Comparison of ENCODE assay signal across 30 cellular contexts in the genomic region with DNA sequence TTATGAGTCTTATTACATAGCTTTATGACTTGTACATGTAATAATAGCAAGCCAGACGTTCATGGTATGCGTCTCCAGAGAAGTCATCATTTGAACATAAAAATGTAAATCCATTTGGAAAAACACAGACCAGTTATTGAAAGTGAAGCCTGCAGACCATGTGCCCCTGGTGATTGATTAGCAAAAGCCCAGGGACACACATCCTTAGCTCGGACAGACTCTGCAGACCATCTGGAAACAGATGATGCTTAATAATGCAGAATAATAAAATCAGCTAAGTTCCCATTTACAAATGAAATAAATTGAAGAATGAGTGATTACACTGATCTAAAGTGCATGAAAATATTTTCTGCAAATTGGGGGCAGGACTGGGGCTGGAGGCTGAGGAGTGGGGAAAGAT.
"Had no signal": no experiment of that assay in that cellular context is flagged by ENCODE, and none has a peak within 500 bp of the region (broad histone marks: within the 10 kb centered on the region; RNA-seq: fewer than 3 reads in every experiment).

No MANE protein-coding gene starts in this region.

- H3K27ac ChIP-seq: left lung, lower lobe of right lung, pancreas, prostate gland, skin epidermis, stomach, testis, thyroid gland, transverse colon, upper lobe of left lung, vagina had no signal

- H3K9me3 ChIP-seq: left lung, lower lobe of right lung, pancreas, prostate gland, stomach, testis, thyroid gland, transverse colon, upper lobe of left lung, vagina had no signal

- H3K4me1 ChIP-seq: left lung, lower lobe of right lung, pancreas, prostate gland, stomach, testis, thyroid gland, transverse colon, upper lobe of left lung, vagina had no signal

- DNase-seq: hypothalamus; immature natural killer cell; kidney; left colon; left lung; lower lobe of right lung; mammary epithelial cell; mesendoderm; naive thymus-derived CD4-positive, alpha-beta T cell; nucleus accumbens; pancreas; posterior cingulate gyrus; retina; right cardiac atrium; stimulated activated CD4-positive, alpha-beta T cell treated with anti-CD3 and anti-CD28 coated beads, Interleukin-12 subunit alpha, Interleukin-12 subunit beta, amount 100 ng/mL, for 4 hours; stimulated activated CD4-positive, alpha-beta T cell treated with anti-CD3 and anti-CD28 coated beads, Interleukin-15, amount 100 ng/mL, for 24 hours; stimulated activated CD4-positive, alpha-beta T cell treated with anti-CD3 and anti-CD28 coated beads, Interleukin-2, amount 100 ng/mL, for 24 hours; stimulated activated CD4-positive, alpha-beta T cell treated with anti-CD3 and anti-CD28 coated beads, Interleukin-4, amount 100 ng/mL, for 1 hour; stimulated activated naive B cell treated with anti-CD40 and anti-IgM and Interleukin-4, amounts not matched to agents 10 μg/mL and 1 μg/mL and 100 μg/mL, for 72 hours; stimulated activated naive CD8-positive, alpha-beta T cell treated with anti-CD3 and anti-CD28 coated beads, Interleukin-15, Interleukin-2, amounts not matched to agents 100 U/mL and 50 U/mL, for 24 hours; stomach; testis; thyroid gland; transverse colon; upper lobe of left lung had no signal

- H3K36me3 ChIP-seq: left lung, lower lobe of right lung, pancreas, prostate gland, stomach, thyroid gland, transverse colon, upper lobe of left lung, vagina had no signal

- ATAC-seq: left colon; left lung; lower lobe of right lung; naive thymus-derived CD4-positive, alpha-beta T cell; natural killer cell treated with Interleukin-12 subunit alpha and Interleukin-12 subunit beta and Interleukin-15 and Interleukin-18, amount 100 ng/mL, for 72 hours; pancreas; right cardiac atrium; sciatic nerve; stimulated activated naive B cell treated with anti-CD40 and anti-IgM and Interleukin-4, amounts not matched to agents 10 μg/mL and 1 μg/mL and 100 μg/mL, for 72 hours; stimulated activated naive CD8-positive, alpha-beta T cell treated with anti-CD3 and anti-CD28 coated beads, Interleukin-15, Interleukin-2, amounts not matched to agents 100 U/mL and 50 U/mL, for 24 hours had no signal

- H3K4me3 ChIP-seq: left lung, lower lobe of right lung, pancreas, prostate gland, skin epidermis, stomach, testis, thyroid gland, transverse colon, upper lobe of left lung, vagina had no signal

- H3K27me3 ChIP-seq: left lung, pancreas, stomach, testis, thyroid gland, transverse colon, upper lobe of left lung, vagina had no signal
